In genomic region chr10:92750788-92751533, GRCh38 we compare ENCODE assay signal across 1 cellular context.
TF ChIP-seq lines count a peak whose summit lies in the region.

No MANE protein-coding gene starts in this region.

TF ChIP-seq in K562, 482 proteins besides CTCF, POLR2A, EP300 and RAD21 (continued from another document):
- no peak for TF ChIP-seq CLOCK (CRISPR knock-in tag; IDR thresholded peaks at IDR 0.05; ENCODE audit: borderline replicate concordance)
- TF ChIP-seq ZBTB12 (CRISPR knock-in tag; IDR thresholded peaks at IDR 0.05) = no peak
- TF ChIP-seq SIRT6 (IDR thresholded peaks at IDR 0.05; ENCODE audit: low read depth, low read length) = no peak
- TF ChIP-seq ZNF586 (CRISPR knock-in tag; conservative IDR thresholded peaks at IDR 0.05) = no peak
- no peak for TF ChIP-seq XRCC4 (IDR thresholded peaks at IDR 0.05; ENCODE audit: extremely low read depth, insufficient read depth, insufficient read length)
- TF ChIP-seq HDAC8 (tag; IDR thresholded peaks at IDR 0.05) = no peak
